In the genomic region with DNA sequence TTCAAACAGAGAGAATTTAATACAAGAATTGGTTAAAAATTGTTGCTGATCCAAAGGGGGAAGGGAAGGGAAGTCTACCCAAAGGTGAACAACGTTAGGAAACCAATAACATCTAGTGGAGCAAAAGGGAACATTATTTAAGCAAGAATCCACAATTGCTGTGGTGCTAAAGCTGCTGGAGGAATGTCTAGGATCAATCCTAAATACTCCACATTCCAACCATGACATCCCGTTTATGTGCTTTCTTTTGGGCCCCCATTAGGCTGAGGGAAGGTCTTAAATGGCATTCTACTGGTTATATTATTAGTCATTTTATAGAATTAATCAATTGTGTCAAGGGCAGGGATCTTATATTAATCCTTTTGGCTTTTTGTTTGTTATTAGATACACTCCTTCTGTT, we compare ENCODE assay signal across 22 cellular contexts. TPM values are rescaled to one million over a fixed set of nuclear protein-coding genes. Genes with fewer than 3 reads are reported as not detected.
DNase-seq lines count a peak whose midpoint lies in the region; ATAC-seq and TF ChIP-seq lines count a peak whose summit lies in the region.
"Had no signal": no experiment of that assay in that cellular context is flagged by ENCODE, and none has a peak within 500 bp of the region (broad histone marks: within the 10 kb centered on the region; RNA-seq: fewer than 3 reads in every experiment).

No MANE protein-coding gene starts in this region.

- H3K27ac ChIP-seq in SK-N-SH (ENCODE audit: low read depth in 2 of 2, low read length in 1 of 2) (no peak overlapping the region), mesodermal cell (ENCODE audit: low read depth, low read length, severe bottlenecking) (peak overlapping the region; percentile 80), uterus (peak overlapping the region; percentile 63 to 67)
- H3K27ac ChIP-seq: 22Rv1 had no signal

- H3F3A ChIP-seq in SK-N-SH (replicated peaks; ENCODE audit: insufficient read depth): peaks cover 3% of the 10 kb centered on the region

- no peaks in the 10 kb centered on the region for H3K27me3 ChIP-seq in SK-N-SH (ENCODE audit: insufficient read depth)
- H3K27me3 ChIP-seq in uterus: no peaks in the 10 kb centered on the region
- H3K27me3 ChIP-seq: BE2C had no signal

- no peaks in the 10 kb centered on the region for H4K20me1 ChIP-seq in SK-N-SH (ENCODE audit: insufficient read depth)

- ATAC-seq in SK-N-SH treated with all-trans-retinoic acid at 6 μM for 48 hours: peak; percentile 44; the same call in 2 of the 3 replicates
- no peak for ATAC-seq in activated CD8-positive, alpha-beta T cell treated with anti-CD3 and anti-CD28 coated beads for 36 hours
- no peak for ATAC-seq in GM21360 (IDR thresholded peaks at IDR 0.05; ENCODE audit: unreplicated experiment)
- ATAC-seq in stimulated activated naive CD8-positive, alpha-beta T cell treated with anti-CD3 and anti-CD28 coated beads, Interleukin-15, amount 100 ng/mL, for 72 hours: no peak
- ATAC-seq: GM12878, Right ventricle myocardium inferior had no signal

- H3K4me1 Mint-ChIP-seq in activated CD8-positive, alpha-beta T cell treated with anti-CD3 and anti-CD28 coated beads for 36 hours (ENCODE audit: low read depth): peaks cover 6% of the 10 kb centered on the region
- peaks cover 7% of the 10 kb centered on the region for H3K4me1 Mint-ChIP-seq in stimulated activated naive CD8-positive, alpha-beta T cell treated with anti-CD3 and anti-CD28 coated beads, Interleukin-15, amount 100 ng/mL, for 72 hours

- no peak overlapping the region for H3K27ac Mint-ChIP-seq in activated CD8-positive, alpha-beta T cell treated with anti-CD3 and anti-CD28 coated beads for 36 hours
- H3K27ac Mint-ChIP-seq in stimulated activated naive CD8-positive, alpha-beta T cell treated with anti-CD3 and anti-CD28 coated beads, Interleukin-15, amount 100 ng/mL, for 72 hours: no peak overlapping the region

- CTCF ChIA-PET in SK-N-SH (lab: Yijun Ruan, JAX): interaction anchor here (0.9 to 1.2 kb wide), 2 partner anchors 10 to 332 kb away, joined by 3 to 4 read pairs; no protein-coding TSS in a partner anchor
- CTCF ChIA-PET in activated CD8-positive, alpha-beta T cell treated with anti-CD3 and anti-CD28 coated beads for 36 hours (lab: Charles Lee): no interaction called here

- DNase-seq in SK-N-SH (no peak), astrocyte of the hippocampus (ENCODE audit: low read depth, low spot score) (peak; percentile 16), uterus (no peak)
- DNase-seq in activated CD8-positive, alpha-beta T cell treated with anti-CD3 and anti-CD28 coated beads for 36 hours: no peak
- no peak for DNase-seq in stimulated activated naive CD8-positive, alpha-beta T cell treated with anti-CD3 and anti-CD28 coated beads, Interleukin-15, amount 100 ng/mL, for 72 hours
- DNase-seq: BE2C; CD4-positive, CD25-positive, alpha-beta regulatory T cell; COR-L47; DMS 273 treated with DMSO at 0.1 percent for 48 hours; DND-41; GF-D8; KBM-7; NCI-H1105 treated with DMSO at 0.1 percent for 48 hours; NCI-H1694 treated with DMSO at 0.1 percent for 48 hours; NK-92 treated with Interleukin-12 subunit alpha and Interleukin-12 subunit beta, amount 100 ng/mL, for 24 hours had no signal

- no peak for TF ChIP-seq EP300 in SK-N-SH (IDR thresholded peaks at IDR 0.05; ENCODE audit: borderline replicate concordance in 1 of 2, low read depth in 1 of 2, low read length in 1 of 2)

- no peaks in the 10 kb centered on the region for H3K9me3 ChIP-seq in SK-N-SH
- no peaks in the 10 kb centered on the region for H3K9me3 ChIP-seq in mesodermal cell (ENCODE audit: control insufficient read depth, low read length)
- no peaks in the 10 kb centered on the region for H3K9me3 ChIP-seq in uterus
- H3K9me3 ChIP-seq: BE2C had no signal

- H2AFZ ChIP-seq in SK-N-SH (ENCODE audit: low read depth): no peak overlapping the region; the same call in 1 of the 2 replicates

- no peak overlapping the region for H3K9ac ChIP-seq in SK-N-SH

- H3K9me3 Mint-ChIP-seq in activated CD8-positive, alpha-beta T cell treated with anti-CD3 and anti-CD28 coated beads for 36 hours: no peaks in the 10 kb centered on the region
- H3K9me3 Mint-ChIP-seq in stimulated activated naive CD8-positive, alpha-beta T cell treated with anti-CD3 and anti-CD28 coated beads, Interleukin-15, amount 100 ng/mL, for 72 hours: no peaks in the 10 kb centered on the region
- H3K9me3 Mint-ChIP-seq: H9 had no signal

- intact Hi-C loops in uterus (cut with DNase I; ENCODE audit: low total_unique reads): no loop called here
- intact Hi-C loops in activated CD8-positive, alpha-beta T cell treated with anti-CD3 and anti-CD28 coated beads for 36 hours (cut with micrococcal nuclease): no loop called here

- no peak for TF ChIP-seq RAD21 in SK-N-SH (IDR thresholded peaks at IDR 0.05; ENCODE audit: low read length)

- H3K36me3 ChIP-seq in SK-N-SH (replicated peaks in 1 of 2; ENCODE audit: control insufficient read depth in 1 of 2, insufficient read depth in 2 of 2, low read length in 1 of 2): no peaks in the 10 kb centered on the region
- H3K36me3 ChIP-seq in mesodermal cell (ENCODE audit: control insufficient read depth, insufficient read depth, low read length): no peaks in the 10 kb centered on the region
- no peaks in the 10 kb centered on the region for H3K36me3 ChIP-seq in uterus
- H3K36me3 ChIP-seq: BE2C had no signal

- H3K27me3 Mint-ChIP-seq in activated CD8-positive, alpha-beta T cell treated with anti-CD3 and anti-CD28 coated beads for 36 hours: peaks cover 2% of the 10 kb centered on the region
- H3K27me3 Mint-ChIP-seq in stimulated activated naive CD8-positive, alpha-beta T cell treated with anti-CD3 and anti-CD28 coated beads, Interleukin-15, amount 100 ng/mL, for 72 hours: no peaks in the 10 kb centered on the region

- TF ChIP-seq POLR2A in uterus (IDR thresholded peaks at IDR 0.05): no peak

- no peaks in the 10 kb centered on the region for H3K9me2 ChIP-seq in SK-N-SH

- WGBS in SK-N-SH (ENCODE audit: low lambda C conversion rate): 60% methylated on average over 2 of the region's 2 CpGs
- 50 to 80% methylated on average over 1 of the region's 2 CpGs for whole genome bisulfite sequencing in mesodermal cell (ENCODE audit: insufficient coverage in 2 of 2), 2 experiments

- H3K4me3 ChIP-seq in SK-N-SH (ENCODE audit: low read depth in 2 of 2, low read length in 1 of 2) (no peak overlapping the region), mesodermal cell (ENCODE audit: extremely low read depth, insufficient read depth, low read length, poor library complexity, severe bottlenecking) (no peak overlapping the region), uterus (no peak overlapping the region)
- H3K4me3 ChIP-seq: GM12878 had no signal

- no peak overlapping the region for H3K4me3 Mint-ChIP-seq in activated CD8-positive, alpha-beta T cell treated with anti-CD3 and anti-CD28 coated beads for 36 hours
- H3K4me3 Mint-ChIP-seq in stimulated activated naive CD8-positive, alpha-beta T cell treated with anti-CD3 and anti-CD28 coated beads, Interleukin-15, amount 100 ng/mL, for 72 hours: no peak overlapping the region
- H3K4me3 Mint-ChIP-seq: CD4-positive, CD25-positive, alpha-beta regulatory T cell; H9 had no signal

- peaks cover 0 to 7% of the 10 kb centered on the region in 2 experiments for H3K4me1 ChIP-seq in SK-N-SH (ENCODE audit: control insufficient read depth in 1 of 2, insufficient read depth in 2 of 2, low read depth in 1 of 2, low read length in 1 of 2)
- H3K4me1 ChIP-seq in mesodermal cell (ENCODE audit: control insufficient read depth, insufficient read depth, low read length, poor library complexity, severe bottlenecking): peaks cover 20% of the 10 kb centered on the region
- no peaks in the 10 kb centered on the region for H3K4me1 ChIP-seq in uterus
- H3K4me1 ChIP-seq: BE2C had no signal

- POLR2A ChIA-PET in SK-N-SH (lab: Yijun Ruan, JAX): no interaction called here
- POLR2A ChIA-PET in activated CD8-positive, alpha-beta T cell treated with anti-CD3 and anti-CD28 coated beads for 36 hours (lab: Charles Lee): interaction anchor here (0.6 kb wide), 1 partner anchor 343 kb away, joined by 3 read pairs; no protein-coding TSS in a partner anchor

- H3K36me3 Mint-ChIP-seq in activated CD8-positive, alpha-beta T cell treated with anti-CD3 and anti-CD28 coated beads for 36 hours (ENCODE audit: low read depth): no peaks in the 10 kb centered on the region
- H3K36me3 Mint-ChIP-seq: CD4-positive, CD25-positive, alpha-beta regulatory T cell had no signal

- TF ChIP-seq CTCF in SK-N-SH (IDR thresholded peaks at IDR 0.05) (no peak), uterus (IDR thresholded peaks at IDR 0.05) (no peak)
- no peak for TF ChIP-seq CTCF in activated CD8-positive, alpha-beta T cell treated with anti-CD3 and anti-CD28 coated beads for 36 hours (IDR thresholded peaks at IDR 0.05)

- no peaks in the 10 kb centered on the region for H3K79me2 ChIP-seq in SK-N-SH (ENCODE audit: insufficient read depth)

- no peak overlapping the region; the same call in 1 of the 2 replicates for H3K4me2 ChIP-seq in SK-N-SH

TF ChIP-seq in SK-N-SH treated with all-trans-retinoic acid at 6 μM for 48 hours, 23 proteins besides CTCF, POLR2A, EP300 and RAD21:
- TF ChIP-seq ISL1 (CRISPR knock-in tag; IDR thresholded peaks at IDR 0.05): peak; percentile 33; the same call in 1 of the 2 replicates
- TF ChIP-seq ESRRG (CRISPR knock-in tag; IDR thresholded peaks at IDR 0.05): no peak

TF ChIP-seq in SK-N-SH, 30 proteins besides CTCF, POLR2A, EP300 and RAD21 (continues in another document):
- TF ChIP-seq GABPA (IDR thresholded peaks at IDR 0.05; ENCODE audit: low read depth) (no peak), YY1 (IDR thresholded peaks at IDR 0.05; ENCODE audit: low read depth) (no peak), ELF1 (IDR thresholded peaks at IDR 0.05) (no peak), RCOR1 (IDR thresholded peaks at IDR 0.05; ENCODE audit: low read length) (no peak), FOXM1 (IDR thresholded peaks at IDR 0.05; ENCODE audit: low read depth) (no peak), FOXJ3 (CRISPR knock-in tag; IDR thresholded peaks at IDR 0.05) (no peak)

RNA-seq across cellular contexts. Expression of a gene that starts 39.9 kb away (rescaled TPM):
- 5.5 and 6.3 TPM in 2 replicates for polyA plus RNA-seq in SK-N-SH (2012; rRNA removed)
- 7.0 and 7.3 TPM in 2 replicates for polyA plus RNA-seq in SK-N-SH (2012; cell fraction: cytosol; rRNA removed)
- 4.5 and 8.9 TPM in 2 replicates for polyA plus RNA-seq in SK-N-SH (2012; cell fraction: nucleus; rRNA removed)
- 9.3 TPM for polyA plus RNA-seq in mesodermal cell (2013, experiment 1 of 2)
- 11.3 TPM for polyA plus RNA-seq in mesodermal cell (2013, experiment 2 of 2)
- total RNA-seq in uterus: 10 to 100 TPM; 25.6 to 59.7 (median 37.5) TPM
- total RNA-seq in activated CD8-positive, alpha-beta T cell treated with anti-CD3 and anti-CD28 coated beads for 36 hours: 10 to 100 TPM; 26.3 to 27.5 TPM

RNA-seq across cellular contexts. Expression of a gene that starts 47.6 kb away (rescaled TPM):
- 2.5 and 3.2 TPM in 2 replicates for polyA plus RNA-seq in SK-N-SH (2012; rRNA removed)
- polyA plus RNA-seq in SK-N-SH (2012; cell fraction: cytosol; rRNA removed): 3.8 and 4.3 TPM in 2 replicates
- 4.0 and 8.9 TPM in 2 replicates for polyA plus RNA-seq in SK-N-SH (2012; cell fraction: nucleus; rRNA removed)
- polyA plus RNA-seq in mesodermal cell (2013, experiment 1 of 2): 5.2 TPM
- polyA plus RNA-seq in mesodermal cell (2013, experiment 2 of 2): 3.9 TPM
- 10 to 100 TPM; 18.8 to 50.0 (median 36.5) TPM for total RNA-seq in uterus
- 10 to 100 TPM; 15.2 to 15.8 TPM for total RNA-seq in activated CD8-positive, alpha-beta T cell treated with anti-CD3 and anti-CD28 coated beads for 36 hours

Comparison
In these comparisons a context has a peak if more than half of its experiments do, and no peak if none do; other contexts are left out.
1. H3K27ac ChIP-seq: peak in mesodermal cell (single experiment) and uterus (2 of 2); none in SK-N-SH (0 of 2).